Comparison of ENCODE assay signal across 8 cellular contexts in genomic region chr15:40925863-40926658, GRCh38. TPM values are rescaled to one million over a fixed set of nuclear protein-coding genes. Genes with fewer than 3 reads are reported as not detected.
DNase-seq lines count a peak whose midpoint lies in the region; ATAC-seq lines count a peak whose summit lies in the region.

No MANE protein-coding gene starts in this region.

- H3K27me3 ChIP-seq in BLaER1 (peaks cover 77% of the 10 kb centered on the region), Karpas-422 (ENCODE audit: low read length) (no peaks in the 10 kb centered on the region)

- intact Hi-C loops in activated T-helper 1 cell treated with anti-CD3 and anti-CD28 coated beads, Interleukin-12 subunit alpha, Interleukin-12 subunit beta, Interleukin-2, Interleukin-4 antibody, amounts not matched to agents 30 ng/mL and 10 ng/mL and 1 ng/mL, durations not matched to agents 14 hours and 24 hours and 36 hours (cut with micrococcal nuclease): loop anchor here (10.0 kb wide), 1 partner anchor 569 kb away; the partner anchor contains the start of gene ITPKA

- H4K20me1 ChIP-seq in BLaER1 (peaks cover 33% of the 10 kb centered on the region), Karpas-422 (ENCODE audit: insufficient read depth, low read depth, low read length) (no peaks in the 10 kb centered on the region)

- H3K4me1 ChIP-seq in BLaER1 (peaks cover 74% of the 10 kb centered on the region), Karpas-422 (ENCODE audit: low read length) (peaks cover 36% of the 10 kb centered on the region)

- peaks cover 4% of the 10 kb centered on the region for H3K36me3 Mint-ChIP-seq in central memory CD8-positive, alpha-beta T cell (ENCODE audit: insufficient read depth)
- H3K36me3 Mint-ChIP-seq in activated T-helper 1 cell treated with anti-CD3 and anti-CD28 coated beads, Interleukin-12 subunit alpha, Interleukin-12 subunit beta, Interleukin-2, Interleukin-4 antibody, amounts not matched to agents 30 ng/mL and 10 ng/mL and 1 ng/mL, durations not matched to agents 14 hours and 24 hours and 36 hours (ENCODE audit: low read depth): no peaks in the 10 kb centered on the region

- peak overlapping the region; percentile 9; the same call in 1 of the 2 replicates for H3K9ac ChIP-seq in BLaER1
- H3K9ac ChIP-seq in Karpas-422 (ENCODE audit: low read length): no peak overlapping the region

- H3K4me3 ChIP-seq in BLaER1: peak overlapping the region; percentile 65
- H3K4me3 ChIP-seq in Karpas-422 (ENCODE audit: low read length): no peak overlapping the region

- DNase-seq in Karpas-422: no peak
- no peak for DNase-seq in central memory CD8-positive, alpha-beta T cell (ENCODE audit: low spot score in 2 of 2)
- peak; percentile 78 for DNase-seq in mucosa of gallbladder (ENCODE audit: low spot score)
- DNase-seq in DMS53 (lab: John Stamatoyannopoulos, UW): no peak
- no peak for DNase-seq in activated T-helper 1 cell treated with anti-CD3 and anti-CD28 coated beads, Interleukin-12 subunit alpha, Interleukin-12 subunit beta, Interleukin-2, Interleukin-4 antibody, amounts not matched to agents 30 ng/mL and 10 ng/mL and 1 ng/mL, durations not matched to agents 14 hours and 24 hours and 36 hours (ENCODE audit: low spot score)
- DNase-seq in dedifferentiated amniotic fluid mesenchymal stem cell (ENCODE audit: extremely low spot score): no peak

- H3K4me2 ChIP-seq in BLaER1: peak overlapping the region; percentile 99
- peak overlapping the region; percentile 20 for H3K4me2 ChIP-seq in Karpas-422 (ENCODE audit: low read depth, low read length, poor library complexity, severe bottlenecking)

- H2AFZ ChIP-seq in Karpas-422 (ENCODE audit: low read length): no peak overlapping the region

- H3K36me3 ChIP-seq in BLaER1 (no peaks in the 10 kb centered on the region), Karpas-422 (ENCODE audit: insufficient read depth, low read length) (no peaks in the 10 kb centered on the region)

- ATAC-seq in central memory CD8-positive, alpha-beta T cell (replicated peaks; ENCODE audit: extremely low read depth, poor library complexity, severe bottlenecking): no peak
- ATAC-seq in HG03025 (IDR thresholded peaks at IDR 0.05; ENCODE audit: low FRiP score, unreplicated experiment): no peak

- no peaks in the 10 kb centered on the region for H3K9me3 ChIP-seq in BLaER1
- no peaks in the 10 kb centered on the region for H3K9me3 ChIP-seq in Karpas-422 (ENCODE audit: low read length)

- peaks cover 39% of the 10 kb centered on the region for H3K4me1 Mint-ChIP-seq in central memory CD8-positive, alpha-beta T cell
- peaks cover 36% of the 10 kb centered on the region for H3K4me1 Mint-ChIP-seq in activated T-helper 1 cell treated with anti-CD3 and anti-CD28 coated beads, Interleukin-12 subunit alpha, Interleukin-12 subunit beta, Interleukin-2, Interleukin-4 antibody, amounts not matched to agents 30 ng/mL and 10 ng/mL and 1 ng/mL, durations not matched to agents 14 hours and 24 hours and 36 hours (ENCODE audit: low read depth)

- no peaks in the 10 kb centered on the region for H3K9me3 Mint-ChIP-seq in central memory CD8-positive, alpha-beta T cell
- H3K9me3 Mint-ChIP-seq in activated T-helper 1 cell treated with anti-CD3 and anti-CD28 coated beads, Interleukin-12 subunit alpha, Interleukin-12 subunit beta, Interleukin-2, Interleukin-4 antibody, amounts not matched to agents 30 ng/mL and 10 ng/mL and 1 ng/mL, durations not matched to agents 14 hours and 24 hours and 36 hours: no peaks in the 10 kb centered on the region

- no peaks in the 10 kb centered on the region for H3K79me2 ChIP-seq in Karpas-422 (ENCODE audit: low read length)

- no peak overlapping the region for H3K27ac Mint-ChIP-seq in central memory CD8-positive, alpha-beta T cell (ENCODE audit: low read depth)
- no peak overlapping the region for H3K27ac Mint-ChIP-seq in activated T-helper 1 cell treated with anti-CD3 and anti-CD28 coated beads, Interleukin-12 subunit alpha, Interleukin-12 subunit beta, Interleukin-2, Interleukin-4 antibody, amounts not matched to agents 30 ng/mL and 10 ng/mL and 1 ng/mL, durations not matched to agents 14 hours and 24 hours and 36 hours

- H3K27me3 Mint-ChIP-seq in central memory CD8-positive, alpha-beta T cell: peaks cover 58% of the 10 kb centered on the region
- peaks cover 53% of the 10 kb centered on the region for H3K27me3 Mint-ChIP-seq in activated T-helper 1 cell treated with anti-CD3 and anti-CD28 coated beads, Interleukin-12 subunit alpha, Interleukin-12 subunit beta, Interleukin-2, Interleukin-4 antibody, amounts not matched to agents 30 ng/mL and 10 ng/mL and 1 ng/mL, durations not matched to agents 14 hours and 24 hours and 36 hours (ENCODE audit: insufficient read depth)

- peak overlapping the region; percentile 76 for H3K4me3 Mint-ChIP-seq in central memory CD8-positive, alpha-beta T cell
- no peak overlapping the region for H3K4me3 Mint-ChIP-seq in activated T-helper 1 cell treated with anti-CD3 and anti-CD28 coated beads, Interleukin-12 subunit alpha, Interleukin-12 subunit beta, Interleukin-2, Interleukin-4 antibody, amounts not matched to agents 30 ng/mL and 10 ng/mL and 1 ng/mL, durations not matched to agents 14 hours and 24 hours and 36 hours

- H3K9me2 ChIP-seq in Karpas-422 (replicated peaks; ENCODE audit: insufficient read depth, low read length): no peaks in the 10 kb centered on the region

- H3K27ac ChIP-seq in BLaER1: peak overlapping the region; percentile 37
- no peak overlapping the region for H3K27ac ChIP-seq in Karpas-422 (ENCODE audit: low read length)

RNA-seq across cellular contexts. Expression of gene DLL4, which starts 3.1 kb away (rescaled TPM):
- 0.36 TPM in 1 of 2 replicates, not detected in the other for total RNA-seq in Karpas-422 (2014; rRNA removed; shearing (Covaris generic); ENCODE audit: low replicate concordance)
- total RNA-seq in mucosa of gallbladder: 7.2 TPM
- 0.29 and 0.36 TPM in 2 replicates for total RNA-seq in activated T-helper 1 cell treated with anti-CD3 and anti-CD28 coated beads, Interleukin-12 subunit alpha, Interleukin-12 subunit beta, Interleukin-2, Interleukin-4 antibody, amounts not matched to agents 30 ng/mL and 10 ng/mL and 1 ng/mL, durations not matched to agents 14 hours and 24 hours and 36 hours

RNA-seq across cellular contexts. Expression of gene CHAC1, which starts 27.2 kb away (rescaled TPM):
- total RNA-seq in Karpas-422 (2014; rRNA removed; shearing (Covaris generic); ENCODE audit: low replicate concordance): 41.6 and 45.5 TPM in 2 replicates
- 2.8 TPM for total RNA-seq in mucosa of gallbladder
- total RNA-seq in activated T-helper 1 cell treated with anti-CD3 and anti-CD28 coated beads, Interleukin-12 subunit alpha, Interleukin-12 subunit beta, Interleukin-2, Interleukin-4 antibody, amounts not matched to agents 30 ng/mL and 10 ng/mL and 1 ng/mL, durations not matched to agents 14 hours and 24 hours and 36 hours: 11.7 and 12.4 TPM in 2 replicates

RNA-seq across cellular contexts. Expression of gene VPS18, which starts 31.8 kb away (rescaled TPM):
- total RNA-seq in Karpas-422 (2014; rRNA removed; shearing (Covaris generic); ENCODE audit: low replicate concordance): 12.6 and 18.1 TPM in 2 replicates
- total RNA-seq in mucosa of gallbladder: 42.2 TPM
- total RNA-seq in activated T-helper 1 cell treated with anti-CD3 and anti-CD28 coated beads, Interleukin-12 subunit alpha, Interleukin-12 subunit beta, Interleukin-2, Interleukin-4 antibody, amounts not matched to agents 30 ng/mL and 10 ng/mL and 1 ng/mL, durations not matched to agents 14 hours and 24 hours and 36 hours: 15.0 and 16.7 TPM in 2 replicates

RNA-seq across cellular contexts. Expression of gene RHOV, which starts 52.0 kb away (rescaled TPM):
- total RNA-seq in Karpas-422 (2014; rRNA removed; shearing (Covaris generic); ENCODE audit: low replicate concordance): 0.69 TPM in 1 of 2 replicates, not detected in the other
- 0.63 TPM for total RNA-seq in mucosa of gallbladder
- total RNA-seq in activated T-helper 1 cell treated with anti-CD3 and anti-CD28 coated beads, Interleukin-12 subunit alpha, Interleukin-12 subunit beta, Interleukin-2, Interleukin-4 antibody, amounts not matched to agents 30 ng/mL and 10 ng/mL and 1 ng/mL, durations not matched to agents 14 hours and 24 hours and 36 hours: 1.3 and 1.6 TPM in 2 replicates
